25 cellular contexts compared by ENCODE assay signal in genomic region chr7:38273286-38273995, GRCh38.
DNase-seq lines count a peak whose midpoint lies in the region; ATAC-seq and TF ChIP-seq lines count a peak whose summit lies in the region.
"Had no signal": no experiment of that assay in that cellular context is flagged by ENCODE, and none has a peak within 500 bp of the region (broad histone marks: within the 10 kb centered on the region; RNA-seq: fewer than 3 reads in every experiment).

TSS of gene TARP (minus strand) at chr7:38273636.

- H3K27ac ChIP-seq in CD8-positive, alpha-beta T cell (ENCODE audit: low read depth, low read length) = no peak within 1 kb of the TSS
- H3K27ac ChIP-seq: ascending aorta, KMS-11, transverse colon had no signal

- no peaks in the 10 kb centered on the region for H3K27me3 ChIP-seq in CD8-positive, alpha-beta T cell (ENCODE audit: insufficient read depth, low read length)
- H3K27me3 ChIP-seq: ascending aorta, transverse colon had no signal

- no peak for ATAC-seq in CD8-positive, alpha-beta T cell
- ATAC-seq in activated CD8-positive, alpha-beta T cell treated with anti-CD3 and anti-CD28 coated beads, Interleukin-2, amount 10 ng/mL, durations not matched to agents 7 days and 5 days = no peak
- ATAC-seq in naive thymus-derived CD8-positive, alpha-beta T cell = no peak
- ATAC-seq in SK-N-SH treated with all-trans-retinoic acid at 6 μM for 48 hours (no peak), GM18502 (IDR thresholded peaks at IDR 0.05; ENCODE audit: poor library complexity, unreplicated experiment) (no peak)
- ATAC-seq: HCT116; heart right ventricle; left lobe of liver; stimulated activated naive CD8-positive, alpha-beta T cell treated with anti-CD3 and anti-CD28 coated beads, Interleukin-15, Interleukin-2, amounts not matched to agents 100 U/mL and 50 U/mL, for 24 hours had no signal

- no peaks in the 10 kb centered on the region for H3K4me1 ChIP-seq in CD8-positive, alpha-beta T cell (ENCODE audit: insufficient read depth, low read length)
- H3K4me1 ChIP-seq: ascending aorta, transverse colon had no signal

- H3K27me3 Mint-ChIP-seq in CD8-positive, alpha-beta T cell (ENCODE audit: low read depth) = no peaks in the 10 kb centered on the region
- no peaks in the 10 kb centered on the region for H3K27me3 Mint-ChIP-seq in activated CD8-positive, alpha-beta T cell treated with anti-CD3 and anti-CD28 coated beads, Interleukin-2, amount 10 ng/mL, durations not matched to agents 7 days and 5 days (ENCODE audit: low read depth)
- H3K27me3 Mint-ChIP-seq in naive thymus-derived CD8-positive, alpha-beta T cell = no peaks in the 10 kb centered on the region

- no peaks in the 10 kb centered on the region for H3K36me3 ChIP-seq in CD8-positive, alpha-beta T cell (ENCODE audit: insufficient read depth, low read length)
- H3K36me3 ChIP-seq: ascending aorta, heart right ventricle, transverse colon had no signal

- H3K9me3 Mint-ChIP-seq in CD8-positive, alpha-beta T cell = no peaks in the 10 kb centered on the region
- H3K9me3 Mint-ChIP-seq in activated CD8-positive, alpha-beta T cell treated with anti-CD3 and anti-CD28 coated beads, Interleukin-2, amount 10 ng/mL, durations not matched to agents 7 days and 5 days (ENCODE audit: insufficient read depth) = no peaks in the 10 kb centered on the region
- H3K9me3 Mint-ChIP-seq in naive thymus-derived CD8-positive, alpha-beta T cell = no peaks in the 10 kb centered on the region

- no peaks in the 10 kb centered on the region for H3K4me1 Mint-ChIP-seq in CD8-positive, alpha-beta T cell (ENCODE audit: low read depth)
- H3K4me1 Mint-ChIP-seq in activated CD8-positive, alpha-beta T cell treated with anti-CD3 and anti-CD28 coated beads, Interleukin-2, amount 10 ng/mL, durations not matched to agents 7 days and 5 days (ENCODE audit: low read depth) = no peaks in the 10 kb centered on the region
- H3K4me1 Mint-ChIP-seq in naive thymus-derived CD8-positive, alpha-beta T cell = peaks cover 0 to 9% (median 0%) of the 10 kb centered on the region in 4 donors

- H3K27ac Mint-ChIP-seq in CD8-positive, alpha-beta T cell = no peak within 1 kb of the TSS
- H3K27ac Mint-ChIP-seq in activated CD8-positive, alpha-beta T cell treated with anti-CD3 and anti-CD28 coated beads, Interleukin-2, amount 10 ng/mL, durations not matched to agents 7 days and 5 days = no peak within 1 kb of the TSS
- H3K27ac Mint-ChIP-seq in naive thymus-derived CD8-positive, alpha-beta T cell = peak within 1 kb of the TSS in 1 of 10 donors; percentile 68

- H3K36me3 Mint-ChIP-seq in CD8-positive, alpha-beta T cell = peaks cover 5% of the 10 kb centered on the region
- no peaks in the 10 kb centered on the region for H3K36me3 Mint-ChIP-seq in activated CD8-positive, alpha-beta T cell treated with anti-CD3 and anti-CD28 coated beads, Interleukin-2, amount 10 ng/mL, durations not matched to agents 7 days and 5 days (ENCODE audit: low read depth)
- no peaks in the 10 kb centered on the region for H3K36me3 Mint-ChIP-seq in naive thymus-derived CD8-positive, alpha-beta T cell

- peak; percentile 17 for DNase-seq in NCI-H82 (lab: John Stamatoyannopoulos, UW)
- DNase-seq in NCI-H82 treated with DMSO at 0.1 percent for 48 hours (lab: John Stamatoyannopoulos, UW; ENCODE audit: unreplicated experiment) = no peak
- no peak for DNase-seq in CD8-positive, alpha-beta T cell
- DNase-seq in activated CD8-positive, alpha-beta T cell treated with anti-CD3 and anti-CD28 coated beads, Interleukin-2, amount 10 ng/mL, durations not matched to agents 7 days and 5 days = no peak
- DNase-seq in naive thymus-derived CD8-positive, alpha-beta T cell = no peak
- no peak for DNase-seq in stimulated activated CD4-positive, alpha-beta T cell treated with anti-CD3 and anti-CD28 coated beads, Interleukin-4, amount 100 ng/mL, for 1 hour
- DNase-seq: 8988T; activated naive CD4-positive, alpha-beta T cell treated with Interleukin-2 at 50 U/mL for 16 hours; caudate nucleus; COR-L47; DMS79; foreskin fibroblast; heart right ventricle; midbrain; NCI-H187 treated with DMSO at 0.1 percent for 48 hours; stimulated activated CD4-positive, alpha-beta T cell treated with anti-CD3 and anti-CD28 coated beads, Interleukin-2, amount 100 ng/mL, for 24 hours; stimulated activated naive CD8-positive, alpha-beta T cell treated with anti-CD3 and anti-CD28 coated beads, Interleukin-15, Interleukin-2, amounts not matched to agents 100 U/mL and 50 U/mL, for 24 hours; transverse colon had no signal

- POLR2A ChIA-PET in CD8-positive, alpha-beta T cell (lab: Charles Lee) = interaction anchor here (1.0 kb wide), 1 partner anchor 57 kb away, joined by 3 read pairs; no protein-coding TSS in a partner anchor
- POLR2A ChIA-PET in activated CD8-positive, alpha-beta T cell treated with anti-CD3 and anti-CD28 coated beads, Interleukin-2, amount 10 ng/mL, durations not matched to agents 7 days and 5 days (lab: Charles Lee) = no interaction called here
- POLR2A ChIA-PET in naive thymus-derived CD8-positive, alpha-beta T cell (lab: Charles Lee) = interaction anchor here (1.9 kb wide), 1 partner anchor 45 kb away, joined by 4 read pairs; no protein-coding TSS in a partner anchor

- H3K9me3 ChIP-seq in CD8-positive, alpha-beta T cell (ENCODE audit: low read length) = no peaks in the 10 kb centered on the region
- H3K9me3 ChIP-seq: ascending aorta, heart right ventricle, transverse colon had no signal

- CTCF ChIA-PET in CD8-positive, alpha-beta T cell (lab: Charles Lee) = interaction anchor here (1.2 to 1.7 kb wide), 2 partner anchors 57 to 62 kb away, joined by 3 to 7 read pairs; no protein-coding TSS in a partner anchor
- CTCF ChIA-PET in activated CD8-positive, alpha-beta T cell treated with anti-CD3 and anti-CD28 coated beads, Interleukin-2, amount 10 ng/mL, durations not matched to agents 7 days and 5 days (lab: Charles Lee) = no interaction called here

- TF ChIP-seq CTCF in CD8-positive, alpha-beta T cell (IDR thresholded peaks at IDR 0.05) = no peak

- intact Hi-C loops in CD8-positive, alpha-beta T cell (cut with DNase I, micrococcal nuclease) = no loop called here

- no peak within 1 kb of the TSS for H3K4me3 ChIP-seq in CD8-positive, alpha-beta T cell (ENCODE audit: low read depth, low read length)
- H3K4me3 ChIP-seq: ascending aorta, skin epidermis, transverse colon had no signal

- H3K4me3 Mint-ChIP-seq in CD8-positive, alpha-beta T cell = peak within 1 kb of the TSS; percentile 70
- peak within 1 kb of the TSS; percentile 59 for H3K4me3 Mint-ChIP-seq in activated CD8-positive, alpha-beta T cell treated with anti-CD3 and anti-CD28 coated beads, Interleukin-2, amount 10 ng/mL, durations not matched to agents 7 days and 5 days
- H3K4me3 Mint-ChIP-seq in naive thymus-derived CD8-positive, alpha-beta T cell = peak within 1 kb of the TSS in 8 of 10 donors; percentile 15 to 88 (median 56)

TF ChIP-seq in SK-N-SH treated with all-trans-retinoic acid at 6 μM for 48 hours, 23 proteins besides CTCF, POLR2A, EP300 and RAD21 (continues in another document):
- TF ChIP-seq, protein P1, sequence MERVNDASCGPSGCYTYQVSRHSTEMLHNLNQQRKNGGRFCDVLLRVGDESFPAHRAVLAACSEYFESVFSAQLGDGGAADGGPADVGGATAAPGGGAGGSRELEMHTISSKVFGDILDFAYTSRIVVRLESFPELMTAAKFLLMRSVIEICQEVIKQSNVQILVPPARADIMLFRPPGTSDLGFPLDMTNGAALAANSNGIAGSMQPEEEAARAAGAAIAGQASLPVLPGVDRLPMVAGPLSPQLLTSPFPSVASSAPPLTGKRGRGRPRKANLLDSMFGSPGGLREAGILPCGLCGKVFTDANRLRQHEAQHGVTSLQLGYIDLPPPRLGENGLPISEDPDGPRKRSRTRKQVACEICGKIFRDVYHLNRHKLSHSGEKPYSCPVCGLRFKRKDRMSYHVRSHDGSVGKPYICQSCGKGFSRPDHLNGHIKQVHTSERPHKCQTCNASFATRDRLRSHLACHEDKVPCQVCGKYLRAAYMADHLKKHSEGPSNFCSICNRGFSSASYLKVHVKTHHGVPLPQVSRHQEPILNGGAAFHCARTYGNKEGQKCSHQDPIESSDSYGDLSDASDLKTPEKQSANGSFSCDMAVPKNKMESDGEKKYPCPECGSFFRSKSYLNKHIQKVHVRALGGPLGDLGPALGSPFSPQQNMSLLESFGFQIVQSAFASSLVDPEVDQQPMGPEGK (CRISPR knock-in tag; IDR thresholded peaks at IDR 0.05; ENCODE audit: borderline replicate concordance) = no peak
- TF ChIP-seq, protein P2, sequence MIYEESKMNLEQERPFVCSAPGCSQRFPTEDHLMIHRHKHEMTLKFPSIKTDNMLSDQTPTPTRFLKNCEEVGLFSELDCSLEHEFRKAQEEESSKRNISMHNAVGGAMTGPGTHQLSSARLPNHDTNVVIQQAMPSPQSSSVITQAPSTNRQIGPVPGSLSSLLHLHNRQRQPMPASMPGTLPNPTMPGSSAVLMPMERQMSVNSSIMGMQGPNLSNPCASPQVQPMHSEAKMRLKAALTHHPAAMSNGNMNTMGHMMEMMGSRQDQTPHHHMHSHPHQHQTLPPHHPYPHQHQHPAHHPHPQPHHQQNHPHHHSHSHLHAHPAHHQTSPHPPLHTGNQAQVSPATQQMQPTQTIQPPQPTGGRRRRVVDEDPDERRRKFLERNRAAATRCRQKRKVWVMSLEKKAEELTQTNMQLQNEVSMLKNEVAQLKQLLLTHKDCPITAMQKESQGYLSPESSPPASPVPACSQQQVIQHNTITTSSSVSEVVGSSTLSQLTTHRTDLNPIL (CRISPR knock-in tag; IDR thresholded peaks at IDR 0.05; ENCODE audit: low read depth) = no peak
- TF ChIP-seq, protein P3, sequence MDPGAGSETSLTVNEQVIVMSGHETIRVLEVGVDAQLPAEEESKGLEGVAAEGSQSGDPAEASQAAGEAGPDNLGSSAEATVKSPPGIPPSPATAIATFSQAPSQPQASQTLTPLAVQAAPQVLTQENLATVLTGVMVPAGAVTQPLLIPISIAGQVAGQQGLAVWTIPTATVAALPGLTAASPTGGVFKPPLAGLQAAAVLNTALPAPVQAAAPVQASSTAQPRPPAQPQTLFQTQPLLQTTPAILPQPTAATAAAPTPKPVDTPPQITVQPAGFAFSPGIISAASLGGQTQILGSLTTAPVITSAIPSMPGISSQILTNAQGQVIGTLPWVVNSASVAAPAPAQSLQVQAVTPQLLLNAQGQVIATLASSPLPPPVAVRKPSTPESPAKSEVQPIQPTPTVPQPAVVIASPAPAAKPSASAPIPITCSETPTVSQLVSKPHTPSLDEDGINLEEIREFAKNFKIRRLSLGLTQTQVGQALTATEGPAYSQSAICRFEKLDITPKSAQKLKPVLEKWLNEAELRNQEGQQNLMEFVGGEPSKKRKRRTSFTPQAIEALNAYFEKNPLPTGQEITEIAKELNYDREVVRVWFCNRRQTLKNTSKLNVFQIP (CRISPR knock-in tag; IDR thresholded peaks at IDR 0.05; ENCODE audit: borderline replicate concordance, low read depth) = no peak
- TF ChIP-seq BACH2 (CRISPR knock-in tag; IDR thresholded peaks at IDR 0.05; ENCODE audit: borderline replicate concordance) (no peak), GLIS3 (CRISPR knock-in tag; IDR thresholded peaks at IDR 0.05) (no peak), ZNF70 (CRISPR knock-in tag; IDR thresholded peaks at IDR 0.05) (no peak), ZFP3 (CRISPR knock-in tag; IDR thresholded peaks at IDR 0.05) (no peak), RARB (CRISPR knock-in tag; IDR thresholded peaks at IDR 0.05) (no peak)
